In the genomic region with DNA sequence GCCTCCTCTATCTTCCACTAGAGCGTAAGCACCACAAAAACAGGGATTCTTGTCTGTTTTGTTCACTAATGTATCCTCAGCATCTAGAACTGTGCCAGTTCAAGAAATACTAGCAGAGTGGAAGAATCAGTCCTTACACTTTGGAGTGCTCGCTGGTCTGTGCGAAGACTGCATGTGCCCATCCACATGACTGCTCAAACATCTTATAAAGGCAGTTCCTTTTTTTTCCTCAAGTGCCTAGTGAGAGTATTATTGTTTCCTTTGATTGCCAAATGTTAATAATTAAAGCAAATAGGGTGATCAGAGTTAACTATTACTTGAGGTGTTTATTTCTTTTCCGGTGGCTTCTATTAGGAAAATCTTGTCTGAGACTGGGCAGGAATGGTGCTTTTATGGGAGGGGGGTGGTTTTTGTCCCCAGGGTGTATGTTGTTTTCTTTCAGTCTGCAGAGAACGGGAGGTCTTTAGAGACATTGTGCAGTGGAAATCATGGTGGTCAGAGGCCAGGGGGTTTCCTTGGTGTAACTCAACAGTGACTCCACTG, we compare ENCODE assay signal across 16 cellular contexts. TPM values are rescaled to one million over a fixed set of nuclear protein-coding genes. Genes with fewer than 3 reads are reported as not detected.
"Had no signal": no experiment of that assay in that cellular context is flagged by ENCODE, and none has a peak within 500 bp of the region (broad histone marks: within the 10 kb centered on the region; RNA-seq: fewer than 3 reads in every experiment).

No MANE protein-coding gene starts in this region.

- H3K27ac ChIP-seq: epithelial cell of prostate, gastroesophageal sphincter, hepatocyte, prostate gland had no signal

- ATAC-seq: activated CD8-positive, alpha-beta T cell treated with anti-CD3 and anti-CD28 coated beads, Interleukin-2, amount 10 ng/mL, durations not matched to agents 7 days and 5 days; activated T-helper 17 cell treated with anti-CD3 and anti-CD28 coated beads, Interleukin-2, amount 50 U/mL, for 72 hours; effector memory CD8-positive, alpha-beta T cell; gastroesophageal sphincter; left cardiac atrium; sciatic nerve had no signal

- H3K9me3 ChIP-seq: gastroesophageal sphincter, prostate gland had no signal

- H3K36me3 ChIP-seq: gastroesophageal sphincter, prostate gland had no signal

- H2AFZ ChIP-seq: hepatocyte had no signal

- H3K79me2 ChIP-seq: hepatocyte had no signal

- H3K4me1 ChIP-seq: prostate gland had no signal

- H3K27me3 ChIP-seq: gastroesophageal sphincter, hepatocyte had no signal

- H3K4me2 ChIP-seq: hepatocyte had no signal

- DNase-seq: activated CD4-positive, alpha-beta T cell treated with anti-CD3 and anti-CD28 coated beads for 48 hours; activated CD8-positive, alpha-beta T cell treated with anti-CD3 and anti-CD28 coated beads, Interleukin-2, amount 10 ng/mL, durations not matched to agents 7 days and 5 days; activated naive CD4-positive, alpha-beta T cell treated with anti-CD3 and anti-CD28 coated beads for 36 hours; central memory CD4-positive, alpha-beta T cell; effector memory CD8-positive, alpha-beta T cell; left cardiac atrium; occipital lobe; stimulated activated CD4-positive, alpha-beta T cell treated with anti-CD3 and anti-CD28 coated beads, Interleukin-2, amount 100 ng/mL, for 48 hours; stimulated activated naive CD4-positive, alpha-beta T cell treated with Interleukin-2 at 50 U/mL for 16 hours had no signal

- H3K4me3 ChIP-seq: gastroesophageal sphincter, hepatocyte, prostate gland had no signal

RNA-seq across cellular contexts. Expression of gene ITGB6, which starts 45.6 kb away (rescaled TPM):
- total RNA-seq: activated CD8-positive, alpha-beta T cell treated with anti-CD3 and anti-CD28 coated beads, Interleukin-2, amount 10 ng/mL, durations not matched to agents 7 days and 5 days; activated naive CD4-positive, alpha-beta T cell treated with anti-CD3 and anti-CD28 coated beads for 36 hours; activated T-helper 17 cell treated with anti-CD3 and anti-CD28 coated beads, Interleukin-2, amount 50 U/mL, for 72 hours; sciatic nerve; T-helper 1 cell treated with Interleukin-12 subunit alpha and Interleukin-12 subunit beta and Interleukin-4 antibody, amounts not matched to agents 30 ng/mL and 1 ng/mL, for 36 hours had no signal
